6 cellular contexts compared by ENCODE assay signal in the genomic region with DNA sequence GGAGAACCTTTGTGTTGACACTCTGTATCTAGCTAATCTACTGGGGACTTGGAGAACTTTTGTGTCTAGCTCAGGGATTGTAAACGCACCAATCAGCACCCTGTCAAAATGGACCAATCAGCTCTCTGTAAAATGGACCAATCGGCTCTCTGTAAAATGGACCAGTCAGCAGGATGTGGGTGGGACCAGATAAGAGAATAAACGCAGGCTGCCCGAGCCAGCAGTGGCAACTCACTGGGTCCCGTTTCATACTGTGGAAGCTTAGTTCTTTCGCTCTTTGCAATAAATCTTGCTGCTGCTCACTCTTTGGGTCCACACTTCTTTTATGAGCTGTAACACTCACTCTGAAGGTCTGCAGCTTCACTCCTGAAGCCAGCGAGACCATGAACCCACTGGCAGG. TPM values are rescaled to one million over a fixed set of nuclear protein-coding genes. Genes with fewer than 3 reads are reported as not detected.
"Had no signal": no experiment of that assay in that cellular context is flagged by ENCODE, and none has a peak within 500 bp of the region (broad histone marks: within the 10 kb centered on the region; RNA-seq: fewer than 3 reads in every experiment).

No MANE protein-coding gene starts in this region.

RNA-seq across cellular contexts. Expression of a gene that starts 9.1 kb away (rescaled TPM):
- total RNA-seq: endothelial cell of umbilical vein, lung microvascular endothelial cell, myocyte had no signal

RNA-seq across cellular contexts. Expression of a gene that starts 11.7 kb away (rescaled TPM):
- total RNA-seq: endothelial cell of umbilical vein, left ventricle myocardium superior, occipital lobe, sigmoid colon had no signal
